9 cellular contexts compared by ENCODE assay signal in the genomic region with DNA sequence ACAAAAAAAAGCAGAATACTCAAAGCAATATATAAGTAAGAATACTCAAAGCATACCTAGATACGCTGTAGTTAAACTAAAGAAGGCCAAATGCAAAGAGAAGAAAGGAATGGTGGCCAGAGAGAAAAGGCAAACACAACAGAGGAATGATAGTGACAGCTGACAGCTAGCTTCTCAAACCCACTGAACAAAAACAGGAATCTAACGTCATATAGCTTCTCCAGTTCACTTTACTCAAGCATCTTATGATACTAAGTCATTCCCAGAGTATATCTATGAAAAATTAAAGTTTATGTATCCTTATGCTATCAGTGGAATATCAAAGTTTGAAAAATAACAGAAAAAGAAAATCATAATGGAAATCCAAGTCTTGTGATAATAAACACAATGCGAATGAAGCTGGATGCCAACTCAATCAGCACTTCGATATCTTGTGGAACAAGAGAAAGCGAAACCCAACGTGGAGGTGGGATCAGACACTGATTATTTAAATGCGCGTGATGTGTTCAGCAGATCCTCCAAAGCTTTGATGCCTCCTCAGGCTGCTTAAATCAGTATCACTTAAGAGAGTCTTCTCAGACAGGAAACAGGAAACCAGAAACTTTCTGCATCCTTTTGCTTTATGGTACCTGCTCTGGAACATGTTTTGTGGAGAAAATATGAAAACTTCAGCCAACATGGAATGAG.
DNase-seq lines count a peak whose midpoint lies in the region; ATAC-seq, FAIRE-seq and TF ChIP-seq lines count a peak whose summit lies in the region.
"Had no signal": no experiment of that assay in that cellular context is flagged by ENCODE, and none has a peak within 500 bp of the region (broad histone marks: within the 10 kb centered on the region; RNA-seq: fewer than 3 reads in every experiment).

No MANE protein-coding gene starts in this region.

- no peaks in the 10 kb centered on the region for H3K9me3 Mint-ChIP-seq in CD4-positive, alpha-beta T cell

- H3K27ac Mint-ChIP-seq in CD4-positive, alpha-beta T cell, result peak overlapping the region; percentile 98
- peak overlapping the region; percentile 100 for H3K27ac Mint-ChIP-seq in T-helper 17 cell

- H3K27me3 ChIP-seq in CD4-positive, alpha-beta T cell (ENCODE audit: control insufficient read depth, insufficient read depth, low read length), result no peaks in the 10 kb centered on the region
- no peaks in the 10 kb centered on the region for H3K27me3 ChIP-seq in right cardiac atrium (ENCODE audit: control insufficient read depth, insufficient read depth)

- peak overlapping the region; percentile 98 for H3K27ac ChIP-seq in CD4-positive, alpha-beta T cell (ENCODE audit: low read depth, low read length)
- H3K27ac ChIP-seq in right cardiac atrium (ENCODE audit: low read length), result no peak overlapping the region

- POLR2A ChIA-PET in CD4-positive, alpha-beta T cell (lab: Charles Lee), result interaction anchor here (0.6 to 6.9 kb wide), 28 partner anchors 9 to 608 kb away, joined by 3 to 55 read pairs (median 6); a partner anchor contains a TSS

- DNase-seq in CD4-positive, alpha-beta T cell, result peak; percentile 42 to 79 (median 53)
- DNase-seq in T-helper 17 cell, result peak; percentile 34 to 57 (median 46)
- peak; percentile 90 for DNase-seq in central memory CD4-positive, alpha-beta T cell
- no peak for DNase-seq in right cardiac atrium
- no peak for DNase-seq in RCC 7860 (ENCODE audit: low spot score)
- DNase-seq in cerebellar cortex (ENCODE audit: low spot score), result no peak
- DNase-seq in NCI-H1105 (lab: John Stamatoyannopoulos, UW), result no peak
- DNase-seq: trophoblast cell had no signal

- H3K27me3 Mint-ChIP-seq in CD4-positive, alpha-beta T cell, result no peaks in the 10 kb centered on the region
- H3K27me3 Mint-ChIP-seq in T-helper 17 cell, result no peaks in the 10 kb centered on the region

- TF ChIP-seq CTCF in CD4-positive, alpha-beta T cell (IDR thresholded peaks at IDR 0.05), result no peak

- peaks cover 50% of the 10 kb centered on the region for H3K36me3 Mint-ChIP-seq in CD4-positive, alpha-beta T cell (ENCODE audit: low read depth)
- H3K36me3 Mint-ChIP-seq in T-helper 17 cell (ENCODE audit: low read depth), result peaks cover 20% of the 10 kb centered on the region

- CTCF ChIA-PET in CD4-positive, alpha-beta T cell (lab: Charles Lee), result interaction anchor here (0.8 to 5.1 kb wide), 9 partner anchors 12 to 609 kb away, joined by 3 to 18 read pairs (median 6); a partner anchor contains a TSS

- peaks cover 98% of the 10 kb centered on the region for H3K4me1 Mint-ChIP-seq in CD4-positive, alpha-beta T cell (ENCODE audit: low read depth)
- peaks cover 66% of the 10 kb centered on the region for H3K4me1 Mint-ChIP-seq in T-helper 17 cell

- FAIRE-seq in RCC 7860 (lab: Jason Lieb, UNC), result no peak

- ATAC-seq in CD4-positive, alpha-beta T cell (ENCODE audit: poor library complexity), result peak; percentile 86
- ATAC-seq in GM21381 (IDR thresholded peaks at IDR 0.05; ENCODE audit: unreplicated experiment) (peak; percentile 48), T-helper 17 cell (peak; percentile 90), right cardiac atrium (no peak)

- no peak overlapping the region for H3K4me3 ChIP-seq in right cardiac atrium (ENCODE audit: low read length)

- H3K4me3 Mint-ChIP-seq in CD4-positive, alpha-beta T cell, result peak overlapping the region; percentile 31
- peak overlapping the region; percentile 93 for H3K4me3 Mint-ChIP-seq in T-helper 17 cell

- H3K9me3 ChIP-seq in CD4-positive, alpha-beta T cell (ENCODE audit: control insufficient read depth, low read length), result no peaks in the 10 kb centered on the region
- H3K9me3 ChIP-seq in T-helper 17 cell (ENCODE audit: control insufficient read depth, low read length, poor library complexity, severe bottlenecking) (no peaks in the 10 kb centered on the region), right cardiac atrium (ENCODE audit: control insufficient read depth, low read length) (no peaks in the 10 kb centered on the region)

- WGBS in right cardiac atrium, result 91% methylated on average over 8 of the region's 8 CpGs

- peaks cover 12% of the 10 kb centered on the region for H3K4me1 ChIP-seq in right cardiac atrium (ENCODE audit: control insufficient read depth, insufficient read depth, low read length)

- intact Hi-C loops in CD4-positive, alpha-beta T cell (cut with DNase I, micrococcal nuclease), result loop anchor here (1.0 to 5.0 kb wide), 8 partner anchors 15 to 103 kb away; a partner anchor contains a TSS
- intact Hi-C loops in right cardiac atrium (cut with DNase I), result no loop called here

Comparison
In these comparisons a context has a peak if more than half of its experiments do, and no peak if none do; other contexts are left out.
1. ATAC-seq: peak in CD4-positive, alpha-beta T cell (single experiment), GM21381 (single experiment) and T-helper 17 cell (single experiment); none in right cardiac atrium (0 of 2).
2. DNase-seq: peak in CD4-positive, alpha-beta T cell (10 of 10), T-helper 17 cell (3 of 3) and central memory CD4-positive, alpha-beta T cell (single experiment); none in right cardiac atrium (0 of 3), RCC 7860 (single experiment), cerebellar cortex (single experiment) and NCI-H1105 (single experiment).
3. intact Hi-C loops: an anchor here in CD4-positive, alpha-beta T cell (1.0 to 5.0 kb wide); none called in right cardiac atrium.